ENCODE assay signal across 20 cellular contexts in genomic region chr12:57775044-57775443, GRCh38. TPM values are rescaled to one million over a fixed set of nuclear protein-coding genes. Genes with fewer than 3 reads are reported as not detected.
"Had no signal": no experiment of that assay in that cellular context is flagged by ENCODE, and none has a peak within 500 bp of the region (broad histone marks: within the 10 kb centered on the region; RNA-seq: fewer than 3 reads in every experiment).

No MANE protein-coding gene starts in this region.

- H3K27me3 Mint-ChIP-seq: effector memory CD8-positive, alpha-beta T cell had no signal

- H3K4me3 ChIP-seq: coronary artery, esophagus squamous epithelium, gastrocnemius medialis, heart right ventricle, left lung, lower lobe of right lung, mucosa of descending colon had no signal

- H3K27me3 ChIP-seq: esophagus squamous epithelium, gastrocnemius medialis, heart right ventricle, left lung had no signal

- H3K4me3 Mint-ChIP-seq: effector memory CD8-positive, alpha-beta T cell; endodermal cell; mesothelial cell of epicardium had no signal

- H3K9me3 ChIP-seq: esophagus squamous epithelium, gastrocnemius medialis, heart right ventricle, left lung, lower lobe of right lung, mucosa of descending colon had no signal

- DNase-seq: effector CD8-positive, alpha-beta T cell; effector memory CD8-positive, alpha-beta T cell; endodermal cell; esophagus squamous epithelium; foreskin fibroblast; foreskin melanocyte; gastrocnemius medialis; glutamatergic neuron; heart right ventricle; hippocampal formation; left cardiac atrium; left lung; left ventricle myocardium superior; lower lobe of right lung; mesenchymal stem cell; mucosa of descending colon had no signal

- H3K27ac ChIP-seq: coronary artery, epithelial cell of prostate, esophagus squamous epithelium, gastrocnemius medialis, heart right ventricle, left lung, lower lobe of right lung had no signal

- ATAC-seq: effector memory CD8-positive, alpha-beta T cell; esophagus mucosa; gastrocnemius medialis; heart right ventricle; left cardiac atrium; left lung; left ventricle myocardium superior; lower lobe of right lung; mucosa of descending colon had no signal

- H3K27ac Mint-ChIP-seq: effector memory CD8-positive, alpha-beta T cell; endodermal cell; mesothelial cell of epicardium had no signal

- H3K9me3 Mint-ChIP-seq: effector memory CD8-positive, alpha-beta T cell; endodermal cell; mesothelial cell of epicardium had no signal

RNA-seq across cellular contexts. Expression of gene CYP27B1, which starts 8.2 kb away (rescaled TPM):
- total RNA-seq: gastrocnemius medialis, left ventricle myocardium superior had no signal
